Comparison of ENCODE assay signal across 1 cellular context in the genomic region with DNA sequence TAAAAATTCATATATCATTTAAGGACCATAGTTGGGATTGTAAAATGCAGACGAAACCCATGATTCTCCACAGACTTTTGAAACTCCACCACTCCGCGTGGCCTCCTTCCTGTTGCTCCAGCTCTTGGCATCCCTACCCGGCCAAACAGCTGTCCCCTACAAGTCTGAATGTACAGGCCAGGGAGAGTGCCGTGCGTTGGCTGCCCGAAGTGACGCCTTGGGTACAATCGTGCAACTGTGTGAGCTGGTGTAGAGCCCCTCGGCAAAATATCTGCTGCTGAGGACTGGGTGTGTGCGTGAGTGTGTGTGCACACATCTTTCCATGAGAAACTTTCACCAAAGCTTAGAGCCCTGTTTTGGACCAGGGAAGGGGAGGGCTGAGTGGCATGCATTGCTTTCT.
TF ChIP-seq lines count a peak whose summit lies in the region.

No MANE protein-coding gene starts in this region.

TF ChIP-seq in H1, 55 proteins besides CTCF, POLR2A, EP300 and RAD21 (continued from another document):
- TF ChIP-seq SAP30 (IDR thresholded peaks at IDR 0.05; ENCODE audit: insufficient read depth, insufficient replicate concordance, low read length) (no peak), MAFK (IDR thresholded peaks at IDR 0.05; ENCODE audit: low read depth, low read length) (no peak), GABPA (IDR thresholded peaks at IDR 0.05; ENCODE audit: borderline replicate concordance, insufficient read depth, low read length) (no peak), KDM4A (IDR thresholded peaks at IDR 0.05; ENCODE audit: low read depth, low read length, severe bottlenecking) (no peak), SP4 (IDR thresholded peaks at IDR 0.05; ENCODE audit: low read length) (no peak), MAX (IDR thresholded peaks at IDR 0.05) (no peak), EZH2 (IDR thresholded peaks at IDR 0.05; ENCODE audit: low read depth, low read length, severe bottlenecking) (no peak)
TF ChIP-seq in H1: peak in this region for 0.
